ENCODE assay signal across 3 cellular contexts in the genomic region with DNA sequence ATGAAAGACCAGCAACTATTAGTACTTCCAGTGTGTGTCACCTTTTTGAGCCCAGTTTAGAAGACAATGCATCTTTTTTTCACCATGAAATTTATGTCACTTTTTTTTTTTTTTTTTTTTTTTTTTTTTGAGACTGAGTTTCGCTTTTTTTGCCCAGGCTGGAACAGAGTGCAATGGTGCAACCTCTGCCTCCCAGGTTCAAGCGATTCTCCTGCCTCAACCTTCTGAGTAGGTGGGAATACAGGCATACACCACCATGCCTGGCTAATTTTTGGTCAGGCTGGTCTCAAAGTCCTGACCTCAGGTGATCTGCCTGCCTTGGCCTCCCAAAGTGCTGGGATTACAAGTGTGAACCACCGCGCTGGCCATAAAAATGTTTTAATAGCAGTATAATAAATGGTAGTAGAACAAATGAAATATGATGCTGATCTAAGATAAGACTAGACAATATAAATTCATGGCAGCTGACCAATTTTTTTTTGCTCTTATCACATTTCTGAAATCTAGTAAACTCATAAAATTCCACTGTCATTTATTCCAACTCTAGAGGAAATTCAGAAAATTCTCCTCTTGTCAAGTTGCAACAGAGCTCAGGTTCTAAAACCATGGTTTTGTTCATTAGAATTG.
TF ChIP-seq lines count a peak whose summit lies in the region.

No MANE protein-coding gene starts in this region.

TF ChIP-seq in HEK293, 187 proteins besides CTCF, POLR2A, EP300 and RAD21 (continues in another document):
- no peak for TF ChIP-seq ZNF221 (tag by site-specific recombination; IDR thresholded peaks at IDR 0.05; ENCODE audit: borderline replicate concordance)
- no peak for TF ChIP-seq KLF16 (tag by site-specific recombination; IDR thresholded peaks at IDR 0.05)
- TF ChIP-seq ZNF23 (tag by site-specific recombination; IDR thresholded peaks at IDR 0.05; ENCODE audit: borderline replicate concordance): no peak
- TF ChIP-seq, protein P1, sequence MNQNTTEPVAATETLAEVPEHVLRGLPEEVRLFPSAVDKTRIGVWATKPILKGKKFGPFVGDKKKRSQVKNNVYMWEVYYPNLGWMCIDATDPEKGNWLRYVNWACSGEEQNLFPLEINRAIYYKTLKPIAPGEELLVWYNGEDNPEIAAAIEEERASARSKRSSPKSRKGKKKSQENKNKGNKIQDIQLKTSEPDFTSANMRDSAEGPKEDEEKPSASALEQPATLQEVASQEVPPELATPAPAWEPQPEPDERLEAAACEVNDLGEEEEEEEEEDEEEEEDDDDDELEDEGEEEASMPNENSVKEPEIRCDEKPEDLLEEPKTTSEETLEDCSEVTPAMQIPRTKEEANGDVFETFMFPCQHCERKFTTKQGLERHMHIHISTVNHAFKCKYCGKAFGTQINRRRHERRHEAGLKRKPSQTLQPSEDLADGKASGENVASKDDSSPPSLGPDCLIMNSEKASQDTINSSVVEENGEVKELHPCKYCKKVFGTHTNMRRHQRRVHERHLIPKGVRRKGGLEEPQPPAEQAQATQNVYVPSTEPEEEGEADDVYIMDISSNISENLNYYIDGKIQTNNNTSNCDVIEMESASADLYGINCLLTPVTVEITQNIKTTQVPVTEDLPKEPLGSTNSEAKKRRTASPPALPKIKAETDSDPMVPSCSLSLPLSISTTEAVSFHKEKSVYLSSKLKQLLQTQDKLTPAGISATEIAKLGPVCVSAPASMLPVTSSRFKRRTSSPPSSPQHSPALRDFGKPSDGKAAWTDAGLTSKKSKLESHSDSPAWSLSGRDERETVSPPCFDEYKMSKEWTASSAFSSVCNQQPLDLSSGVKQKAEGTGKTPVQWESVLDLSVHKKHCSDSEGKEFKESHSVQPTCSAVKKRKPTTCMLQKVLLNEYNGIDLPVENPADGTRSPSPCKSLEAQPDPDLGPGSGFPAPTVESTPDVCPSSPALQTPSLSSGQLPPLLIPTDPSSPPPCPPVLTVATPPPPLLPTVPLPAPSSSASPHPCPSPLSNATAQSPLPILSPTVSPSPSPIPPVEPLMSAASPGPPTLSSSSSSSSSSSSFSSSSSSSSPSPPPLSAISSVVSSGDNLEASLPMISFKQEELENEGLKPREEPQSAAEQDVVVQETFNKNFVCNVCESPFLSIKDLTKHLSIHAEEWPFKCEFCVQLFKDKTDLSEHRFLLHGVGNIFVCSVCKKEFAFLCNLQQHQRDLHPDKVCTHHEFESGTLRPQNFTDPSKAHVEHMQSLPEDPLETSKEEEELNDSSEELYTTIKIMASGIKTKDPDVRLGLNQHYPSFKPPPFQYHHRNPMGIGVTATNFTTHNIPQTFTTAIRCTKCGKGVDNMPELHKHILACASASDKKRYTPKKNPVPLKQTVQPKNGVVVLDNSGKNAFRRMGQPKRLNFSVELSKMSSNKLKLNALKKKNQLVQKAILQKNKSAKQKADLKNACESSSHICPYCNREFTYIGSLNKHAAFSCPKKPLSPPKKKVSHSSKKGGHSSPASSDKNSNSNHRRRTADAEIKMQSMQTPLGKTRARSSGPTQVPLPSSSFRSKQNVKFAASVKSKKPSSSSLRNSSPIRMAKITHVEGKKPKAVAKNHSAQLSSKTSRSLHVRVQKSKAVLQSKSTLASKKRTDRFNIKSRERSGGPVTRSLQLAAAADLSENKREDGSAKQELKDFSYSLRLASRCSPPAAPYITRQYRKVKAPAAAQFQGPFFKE (tag by site-specific recombination; IDR thresholded peaks at IDR 0.05; ENCODE audit: borderline replicate concordance): no peak
- TF ChIP-seq ZNF140 (tag by site-specific recombination; IDR thresholded peaks at IDR 0.05): no peak
- no peak for TF ChIP-seq ZBTB17 (tag by site-specific recombination; IDR thresholded peaks at IDR 0.05)
- TF ChIP-seq, protein P2, sequence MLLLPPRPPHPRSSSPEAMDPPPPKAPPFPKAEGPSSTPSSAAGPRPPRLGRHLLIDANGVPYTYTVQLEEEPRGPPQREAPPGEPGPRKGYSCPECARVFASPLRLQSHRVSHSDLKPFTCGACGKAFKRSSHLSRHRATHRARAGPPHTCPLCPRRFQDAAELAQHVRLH (tag by site-specific recombination; IDR thresholded peaks at IDR 0.05): peak; percentile 73; the same call in 1 of the 2 replicates
- 0 out of 2 replicates have a peak, but pooled peaks have one; percentile 36 for TF ChIP-seq GLIS1 (tag by site-specific recombination; IDR thresholded peaks at IDR 0.05)
- no peak for TF ChIP-seq ZBTB48 (tag by site-specific recombination; IDR thresholded peaks at IDR 0.05)
- no peak for TF ChIP-seq ZNF530 (tag by site-specific recombination; IDR thresholded peaks at IDR 0.05; ENCODE audit: low read depth)
- TF ChIP-seq KLF8 (tag by site-specific recombination; IDR thresholded peaks at IDR 0.05): no peak
- no peak for TF ChIP-seq ZNF571 (tag by site-specific recombination; IDR thresholded peaks at IDR 0.05)

TF ChIP-seq in WTC11, 78 proteins besides CTCF, POLR2A, EP300 and RAD21 (continues in another document):
- TF ChIP-seq HMGA2 (CRISPR knock-in tag; IDR thresholded peaks at IDR 0.05): no peak
- no peak for TF ChIP-seq FOXJ3 (CRISPR knock-in tag; IDR thresholded peaks at IDR 0.05; ENCODE audit: borderline replicate concordance)
- TF ChIP-seq NR2C2 (CRISPR knock-in tag; IDR thresholded peaks at IDR 0.05): no peak
- no peak for TF ChIP-seq RELA (CRISPR knock-in tag; IDR thresholded peaks at IDR 0.05; ENCODE audit: borderline replicate concordance)
- TF ChIP-seq RORB (CRISPR knock-in tag; IDR thresholded peaks at IDR 0.05): no peak
- TF ChIP-seq, protein P3, sequence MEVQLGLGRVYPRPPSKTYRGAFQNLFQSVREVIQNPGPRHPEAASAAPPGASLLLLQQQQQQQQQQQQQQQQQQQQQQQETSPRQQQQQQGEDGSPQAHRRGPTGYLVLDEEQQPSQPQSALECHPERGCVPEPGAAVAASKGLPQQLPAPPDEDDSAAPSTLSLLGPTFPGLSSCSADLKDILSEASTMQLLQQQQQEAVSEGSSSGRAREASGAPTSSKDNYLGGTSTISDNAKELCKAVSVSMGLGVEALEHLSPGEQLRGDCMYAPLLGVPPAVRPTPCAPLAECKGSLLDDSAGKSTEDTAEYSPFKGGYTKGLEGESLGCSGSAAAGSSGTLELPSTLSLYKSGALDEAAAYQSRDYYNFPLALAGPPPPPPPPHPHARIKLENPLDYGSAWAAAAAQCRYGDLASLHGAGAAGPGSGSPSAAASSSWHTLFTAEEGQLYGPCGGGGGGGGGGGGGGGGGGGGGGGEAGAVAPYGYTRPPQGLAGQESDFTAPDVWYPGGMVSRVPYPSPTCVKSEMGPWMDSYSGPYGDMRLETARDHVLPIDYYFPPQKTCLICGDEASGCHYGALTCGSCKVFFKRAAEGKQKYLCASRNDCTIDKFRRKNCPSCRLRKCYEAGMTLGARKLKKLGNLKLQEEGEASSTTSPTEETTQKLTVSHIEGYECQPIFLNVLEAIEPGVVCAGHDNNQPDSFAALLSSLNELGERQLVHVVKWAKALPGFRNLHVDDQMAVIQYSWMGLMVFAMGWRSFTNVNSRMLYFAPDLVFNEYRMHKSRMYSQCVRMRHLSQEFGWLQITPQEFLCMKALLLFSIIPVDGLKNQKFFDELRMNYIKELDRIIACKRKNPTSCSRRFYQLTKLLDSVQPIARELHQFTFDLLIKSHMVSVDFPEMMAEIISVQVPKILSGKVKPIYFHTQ (CRISPR knock-in tag; IDR thresholded peaks at IDR 0.05): no peak
- TF ChIP-seq ZNF671 (CRISPR knock-in tag; IDR thresholded peaks at IDR 0.05): no peak
- TF ChIP-seq MYBL2 (CRISPR knock-in tag; IDR thresholded peaks at IDR 0.05): no peak
- TF ChIP-seq SOX15 (CRISPR knock-in tag; IDR thresholded peaks at IDR 0.05): no peak
- TF ChIP-seq NFATC4 (CRISPR knock-in tag; IDR thresholded peaks at IDR 0.05): no peak
- no peak for TF ChIP-seq JAZF1 (CRISPR knock-in tag; IDR thresholded peaks at IDR 0.05)
- TF ChIP-seq, protein P4, sequence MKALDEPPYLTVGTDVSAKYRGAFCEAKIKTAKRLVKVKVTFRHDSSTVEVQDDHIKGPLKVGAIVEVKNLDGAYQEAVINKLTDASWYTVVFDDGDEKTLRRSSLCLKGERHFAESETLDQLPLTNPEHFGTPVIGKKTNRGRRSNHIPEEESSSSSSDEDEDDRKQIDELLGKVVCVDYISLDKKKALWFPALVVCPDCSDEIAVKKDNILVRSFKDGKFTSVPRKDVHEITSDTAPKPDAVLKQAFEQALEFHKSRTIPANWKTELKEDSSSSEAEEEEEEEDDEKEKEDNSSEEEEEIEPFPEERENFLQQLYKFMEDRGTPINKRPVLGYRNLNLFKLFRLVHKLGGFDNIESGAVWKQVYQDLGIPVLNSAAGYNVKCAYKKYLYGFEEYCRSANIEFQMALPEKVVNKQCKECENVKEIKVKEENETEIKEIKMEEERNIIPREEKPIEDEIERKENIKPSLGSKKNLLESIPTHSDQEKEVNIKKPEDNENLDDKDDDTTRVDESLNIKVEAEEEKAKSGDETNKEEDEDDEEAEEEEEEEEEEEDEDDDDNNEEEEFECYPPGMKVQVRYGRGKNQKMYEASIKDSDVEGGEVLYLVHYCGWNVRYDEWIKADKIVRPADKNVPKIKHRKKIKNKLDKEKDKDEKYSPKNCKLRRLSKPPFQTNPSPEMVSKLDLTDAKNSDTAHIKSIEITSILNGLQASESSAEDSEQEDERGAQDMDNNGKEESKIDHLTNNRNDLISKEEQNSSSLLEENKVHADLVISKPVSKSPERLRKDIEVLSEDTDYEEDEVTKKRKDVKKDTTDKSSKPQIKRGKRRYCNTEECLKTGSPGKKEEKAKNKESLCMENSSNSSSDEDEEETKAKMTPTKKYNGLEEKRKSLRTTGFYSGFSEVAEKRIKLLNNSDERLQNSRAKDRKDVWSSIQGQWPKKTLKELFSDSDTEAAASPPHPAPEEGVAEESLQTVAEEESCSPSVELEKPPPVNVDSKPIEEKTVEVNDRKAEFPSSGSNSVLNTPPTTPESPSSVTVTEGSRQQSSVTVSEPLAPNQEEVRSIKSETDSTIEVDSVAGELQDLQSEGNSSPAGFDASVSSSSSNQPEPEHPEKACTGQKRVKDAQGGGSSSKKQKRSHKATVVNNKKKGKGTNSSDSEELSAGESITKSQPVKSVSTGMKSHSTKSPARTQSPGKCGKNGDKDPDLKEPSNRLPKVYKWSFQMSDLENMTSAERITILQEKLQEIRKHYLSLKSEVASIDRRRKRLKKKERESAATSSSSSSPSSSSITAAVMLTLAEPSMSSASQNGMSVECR (CRISPR knock-in tag; IDR thresholded peaks at IDR 0.05; ENCODE audit: borderline replicate concordance): no peak
- TF ChIP-seq NR1H2 (CRISPR knock-in tag; IDR thresholded peaks at IDR 0.05): no peak
- TF ChIP-seq ZNF423 (CRISPR knock-in tag; IDR thresholded peaks at IDR 0.05): no peak
- TF ChIP-seq SMAD3 (CRISPR knock-in tag; IDR thresholded peaks at IDR 0.05; ENCODE audit: borderline replicate concordance): no peak

TF ChIP-seq in HepG2, 621 proteins besides CTCF, POLR2A, EP300 and RAD21:
- TF ChIP-seq, protein P5, sequence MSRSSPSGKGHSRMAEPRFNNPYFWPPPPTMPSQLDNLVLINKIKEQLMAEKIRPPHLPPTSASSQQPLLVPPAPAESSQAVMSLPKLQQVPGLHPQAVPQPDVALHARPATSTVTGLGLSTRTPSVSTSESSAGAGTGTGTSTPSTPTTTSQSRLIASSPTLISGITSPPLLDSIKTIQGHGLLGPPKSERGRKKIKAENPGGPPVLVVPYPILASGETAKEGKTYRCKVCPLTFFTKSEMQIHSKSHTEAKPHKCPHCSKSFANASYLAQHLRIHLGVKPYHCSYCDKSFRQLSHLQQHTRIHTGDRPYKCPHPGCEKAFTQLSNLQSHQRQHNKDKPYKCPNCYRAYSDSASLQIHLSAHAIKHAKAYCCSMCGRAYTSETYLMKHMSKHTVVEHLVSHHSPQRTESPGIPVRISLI (CRISPR knock-in tag; IDR thresholded peaks at IDR 0.05; ENCODE audit: borderline replicate concordance): peak; percentile 66; the same call in 1 of the 2 replicates
- TF ChIP-seq RBM22 (optimal IDR thresholded peaks at IDR 0.05; ENCODE audit: low read length) (peak; percentile 21), ZNF430 (CRISPR knock-in tag; IDR thresholded peaks at IDR 0.05) (no peak)
